Comparison of ENCODE assay signal across 13 cellular contexts in genomic region chr17:73286863-73287296, GRCh38. TPM values are rescaled to one million over a fixed set of nuclear protein-coding genes. Genes with fewer than 3 reads are reported as not detected.
A peak's percentile ranks its signal among the peaks of the same experiment; 100 is the strongest.
DNase-seq lines count a peak whose midpoint lies in the region; ATAC-seq and TF ChIP-seq lines count a peak whose summit lies in the region.
"Had no signal": no experiment of that assay in that cellular context is flagged by ENCODE, and none has a peak within 500 bp of the region (broad histone marks: within the 10 kb centered on the region; RNA-seq: fewer than 3 reads in every experiment).

No MANE protein-coding gene starts in this region.

- H3K27ac ChIP-seq in skin epidermis: peak overlapping the region in 12 of 21 experiments; percentile 6 to 65 (median 45)
- H3K27ac ChIP-seq: PC-9 had no signal

- TF ChIP-seq CTCF in fibroblast of villous mesenchyme (IDR thresholded peaks at IDR 0.05; ENCODE audit: insufficient read depth, low read depth, low read length): no peak

- no peaks in the 10 kb centered on the region for H3K9me3 ChIP-seq in MG63

- peaks cover 65% of the 10 kb centered on the region for H3K36me3 ChIP-seq in MG63

- ATAC-seq in HG03135 (IDR thresholded peaks at IDR 0.05; ENCODE audit: unreplicated experiment): no peak

- no peak overlapping the region for H3K4me3 ChIP-seq in MG63
- no peak overlapping the region for H3K4me3 ChIP-seq in fibroblast of villous mesenchyme (ENCODE audit: low read depth, low read length)
- no peak overlapping the region for H3K4me3 ChIP-seq in skin epidermis
- H3K4me3 ChIP-seq: PC-9 had no signal

- DNase-seq in MG63 (peak; percentile 43), astrocyte of the hippocampus (ENCODE audit: low read depth, low spot score) (peak; percentile 76), fibroblast of villous mesenchyme (ENCODE audit: low read depth) (peak; percentile 33), NCI-H2081 treated with DMSO at 0.1 percent for 48 hours (lab: John Stamatoyannopoulos, UW) (no peak), AG08395 (ENCODE audit: low spot score) (no peak), CD1c-positive myeloid dendritic cell (ENCODE audit: extremely low spot score) (no peak)
- DNase-seq: activated CD8-positive, alpha-beta memory T cell treated with anti-CD3 and anti-CD28 coated beads, Interleukin-2, amount 50 U/mL, for 4 hours; central memory CD4-positive, alpha-beta T cell; naive B cell; NCI-H1105 treated with DMSO at 0.1 percent for 48 hours; PC-9 had no signal

- H3K27me3 ChIP-seq in MG63: no peaks in the 10 kb centered on the region

RNA-seq across cellular contexts. Expression of gene CDC42EP4, which starts 24.9 kb away (rescaled TPM):
- total RNA-seq in MG63 (2014; rRNA removed; shearing (Covaris generic); ENCODE audit: low replicate concordance): 37.7 and 52.4 TPM in 2 replicates
- 36.4 and 54.8 TPM in 2 replicates for total RNA-seq in fibroblast of villous mesenchyme

RNA-seq across cellular contexts. Expression of gene CPSF4L, which starts 25.2 kb away (rescaled TPM):
- not detected in 2 replicates for total RNA-seq in MG63 (2014; rRNA removed; shearing (Covaris generic); ENCODE audit: low replicate concordance)
- total RNA-seq in fibroblast of villous mesenchyme: not detected in 2 replicates

Comparison
In these comparisons a context has a peak if more than half of its experiments do, and no peak if none do; other contexts are left out.
1. DNase-seq: peak in MG63 (single experiment), astrocyte of the hippocampus (single experiment) and fibroblast of villous mesenchyme (single experiment); none in NCI-H2081 treated with DMSO at 0.1 percent for 48 hours (single experiment), AG08395 (single experiment) and CD1c-positive myeloid dendritic cell (single experiment).